ENCODE assay signal across 8 cellular contexts in genomic region chr3:14651440-14652251, GRCh38. TPM values are rescaled to one million over a fixed set of nuclear protein-coding genes. Genes with fewer than 3 reads are reported as not detected.
DNase-seq lines count a peak whose midpoint lies in the region; ATAC-seq and TF ChIP-seq lines count a peak whose summit lies in the region.

Gene CCDC174 (plus strand): TSS chr3:14651762. CDS start chr3:14651837, 75 bp downstream.

- H3K4me2 ChIP-seq in DOHH2 (ENCODE audit: low read length) (peak within 1 kb of the TSS; percentile 69), GM23338 (peak within 1 kb of the TSS; percentile 99), fibroblast of lung (ENCODE audit: extremely low read depth, insufficient read depth, low read length) (peak within 1 kb of the TSS; percentile 52)

- H3K4me3 ChIP-seq in DOHH2 (ENCODE audit: low read length), result peak within 1 kb of the TSS; percentile 85
- peak within 1 kb of the TSS; percentile 66 for H3K4me3 ChIP-seq in GM23338
- H3K4me3 ChIP-seq in fibroblast of lung (replicated peaks in 1 of 4; ENCODE audit: control extremely low read depth in 1 of 4, insufficient read depth in 1 of 4, low read depth in 3 of 4, low read length in 4 of 4), result peak within 1 kb of the TSS; percentile 74 to 91 (median 89)
- H3K4me3 ChIP-seq in naive thymus-derived CD4-positive, alpha-beta T cell (ENCODE audit: low read length), result peak within 1 kb of the TSS; percentile 90

- H3K79me2 ChIP-seq in DOHH2 (ENCODE audit: control insufficient read depth, low read length) (peaks cover 36% of the 10 kb centered on the region), GM23338 (replicated peaks; ENCODE audit: insufficient read depth) (peaks cover 18% of the 10 kb centered on the region), fibroblast of lung (ENCODE audit: control insufficient read depth, insufficient read depth, low read length) (peaks cover 17% of the 10 kb centered on the region)

- H3K4me1 ChIP-seq in DOHH2 (ENCODE audit: control insufficient read depth, low read length) (peaks cover 29% of the 10 kb centered on the region), GM23338 (ENCODE audit: insufficient read depth) (peaks cover 9% of the 10 kb centered on the region; the same call in 1 of the 2 replicates), fibroblast of lung (ENCODE audit: control insufficient read depth, extremely low read depth, insufficient read depth, low read length) (no peaks in the 10 kb centered on the region)
- peaks cover 21 to 25% of the 10 kb centered on the region in 2 donors for H3K4me1 ChIP-seq in naive thymus-derived CD4-positive, alpha-beta T cell (ENCODE audit: control insufficient read depth in 2 of 2, insufficient read depth in 2 of 2, low read length in 2 of 2)

- CTCF ChIA-PET in naive thymus-derived CD4-positive, alpha-beta T cell (lab: Charles Lee), result interaction anchor here (0.6 to 1.1 kb wide), 8 partner anchors 16 to 773 kb away, joined by 3 to 5 read pairs (median 3); no protein-coding TSS in a partner anchor

- H3K9me3 Mint-ChIP-seq in GM23338, result peaks cover 2% of the 10 kb centered on the region; the same call in 1 of the 3 replicates
- H3K9me3 Mint-ChIP-seq in naive thymus-derived CD4-positive, alpha-beta T cell, result peaks cover 0 to 2% (median 0%) of the 10 kb centered on the region in 11 donors
- no peaks in the 10 kb centered on the region for H3K9me3 Mint-ChIP-seq in stimulated activated naive B cell treated with anti-CD40 and anti-IgM and Interleukin-4, amounts not matched to agents 10 μg/mL and 1 μg/mL and 100 μg/mL, for 72 hours

- H3K36me3 Mint-ChIP-seq in GM23338 (ENCODE audit: low read depth), result peaks cover 19% of the 10 kb centered on the region
- peaks cover 3 to 17% (median 10%) of the 10 kb centered on the region in 5 donors for H3K36me3 Mint-ChIP-seq in naive thymus-derived CD4-positive, alpha-beta T cell
- peaks cover 8 to 11% of the 10 kb centered on the region in 2 donors for H3K36me3 Mint-ChIP-seq in stimulated activated naive B cell treated with anti-CD40 and anti-IgM and Interleukin-4, amounts not matched to agents 10 μg/mL and 1 μg/mL and 100 μg/mL, for 72 hours

- intact Hi-C loops in naive thymus-derived CD4-positive, alpha-beta T cell (cut with micrococcal nuclease), result loop anchor here (1.0 to 10.0 kb wide), 16 partner anchors 219 to 1987 kb away; partner anchors contain the start of genes BTD (in 2 of the 2), HACL1 (in 2 of the 2), LSM3 (in 2 of the 2) and MRPS25 (in 2 of the 2)

- H2AFZ ChIP-seq in GM23338, result no peak within 1 kb of the TSS; the same call in 1 of the 2 replicates
- peak within 1 kb of the TSS; percentile 98 for H2AFZ ChIP-seq in fibroblast of lung (ENCODE audit: low read length)

- H3K27ac ChIP-seq in DOHH2 (ENCODE audit: low read depth, low read length) (peak within 1 kb of the TSS; percentile 51), GM23338 (ENCODE audit: low read depth) (peak within 1 kb of the TSS; percentile 76), fibroblast of lung (ENCODE audit: insufficient read depth, low read length) (peak within 1 kb of the TSS; percentile 93)
- H3K27ac ChIP-seq in naive thymus-derived CD4-positive, alpha-beta T cell (ENCODE audit: low read depth, low read length), result peak within 1 kb of the TSS; percentile 94

- H3K4me3 Mint-ChIP-seq in GM23338, result peak within 1 kb of the TSS; percentile 97
- peak within 1 kb of the TSS; percentile 84 to 100 (median 96) for H3K4me3 Mint-ChIP-seq in naive thymus-derived CD4-positive, alpha-beta T cell
- H3K4me3 Mint-ChIP-seq in stimulated activated naive B cell treated with anti-CD40 and anti-IgM and Interleukin-4, amounts not matched to agents 10 μg/mL and 1 μg/mL and 100 μg/mL, for 72 hours, result peak within 1 kb of the TSS; percentile 95 to 97

- H3K9ac ChIP-seq in fibroblast of lung (ENCODE audit: insufficient read depth, low read length), result peak within 1 kb of the TSS; percentile 82

- H3K9me2 ChIP-seq in DOHH2 (replicated peaks; ENCODE audit: control insufficient read depth, low read length) (no peaks in the 10 kb centered on the region), GM23338 (ENCODE audit: insufficient read depth) (0 out of 2 replicates have a peak, but pooled peaks cover 4% of the 10 kb centered on the region)

- H3K9me3 ChIP-seq in DOHH2 (ENCODE audit: control insufficient read depth, insufficient read depth, low read length), result no peaks in the 10 kb centered on the region
- H3K9me3 ChIP-seq in fibroblast of lung (ENCODE audit: control insufficient read depth, insufficient read depth, low read depth, low read length), result no peaks in the 10 kb centered on the region
- H3K9me3 ChIP-seq in naive thymus-derived CD4-positive, alpha-beta T cell (ENCODE audit: control insufficient read depth in 2 of 3, low read length in 3 of 3), result no peaks in the 10 kb centered on the region

- peaks cover 4% of the 10 kb centered on the region for H3K27me3 Mint-ChIP-seq in GM23338 (ENCODE audit: insufficient read depth, low read depth, poor library complexity)
- peaks cover 0 to 2% (median 0%) of the 10 kb centered on the region in 5 donors for H3K27me3 Mint-ChIP-seq in naive thymus-derived CD4-positive, alpha-beta T cell
- no peaks in the 10 kb centered on the region for H3K27me3 Mint-ChIP-seq in stimulated activated naive B cell treated with anti-CD40 and anti-IgM and Interleukin-4, amounts not matched to agents 10 μg/mL and 1 μg/mL and 100 μg/mL, for 72 hours

- DNase-seq in GM23338 (ENCODE audit: low spot score), result peak; percentile 99
- peak; percentile 99 for DNase-seq in LHCN-M2 (ENCODE audit: low read depth)
- peak; percentile 98 for DNase-seq in RPMI8226
- DNase-seq in activated T-helper 1 cell treated with anti-CD3 and anti-CD28 coated beads, Interleukin-2, amount 50 U/mL, for 16 hours (ENCODE audit: low read depth in 1 of 2, low spot score in 1 of 2), result peak; percentile 83 to 86
- peak; percentile 98 to 100 for DNase-seq in fibroblast of lung (ENCODE audit: low read depth in 2 of 2)
- peak; percentile 84 to 98 (median 96) for DNase-seq in naive thymus-derived CD4-positive, alpha-beta T cell
- peak; percentile 96 for DNase-seq in stimulated activated naive B cell treated with anti-CD40 and anti-IgM and Interleukin-4, amounts not matched to agents 10 μg/mL and 1 μg/mL and 100 μg/mL, for 72 hours

- TF ChIP-seq CTCF in DOHH2 (IDR thresholded peaks at IDR 0.05; ENCODE audit: low read depth, low read length, poor library complexity, severe bottlenecking), result no peak
- no peak for TF ChIP-seq CTCF in GM23338 (conservative IDR thresholded peaks at IDR 0.05; ENCODE audit: low read depth in 2 of 2)
- no peak for TF ChIP-seq CTCF in fibroblast of lung (conservative IDR thresholded peaks at IDR 0.05 in 1 of 2, IDR thresholded peaks at IDR 0.05 in 1 of 2; ENCODE audit: low read depth in 1 of 2, low read length in 2 of 2)

- H4K20me1 ChIP-seq in DOHH2 (ENCODE audit: control insufficient read depth, insufficient read depth, low read depth, low read length) (no peaks in the 10 kb centered on the region; the same call in 1 of the 2 replicates), GM23338 (replicated peaks; ENCODE audit: insufficient read depth) (0 out of 2 replicates have a peak, but pooled peaks cover 3% of the 10 kb centered on the region), fibroblast of lung (ENCODE audit: control insufficient read depth, extremely low read depth, insufficient read depth, low read length) (no peaks in the 10 kb centered on the region)

- H3F3A ChIP-seq in DOHH2 (ENCODE audit: control insufficient read depth, insufficient read depth) (no peaks in the 10 kb centered on the region), GM23338 (replicated peaks; ENCODE audit: low read depth) (no peaks in the 10 kb centered on the region)

- H3K36me3 ChIP-seq in DOHH2 (ENCODE audit: control insufficient read depth, low read length) (peaks cover 37% of the 10 kb centered on the region), GM23338 (ENCODE audit: insufficient read depth) (peaks cover 23% of the 10 kb centered on the region; the same call in 1 of the 2 replicates), fibroblast of lung (ENCODE audit: control insufficient read depth, insufficient read depth, low read length) (peaks cover 5% of the 10 kb centered on the region)
- peaks cover 7 to 16% (median 14%) of the 10 kb centered on the region in 3 experiments for H3K36me3 ChIP-seq in naive thymus-derived CD4-positive, alpha-beta T cell (ENCODE audit: control insufficient read depth in 2 of 3, insufficient read depth in 3 of 3, low read length in 3 of 3)

- H3K27ac Mint-ChIP-seq in GM23338, result peak within 1 kb of the TSS; percentile 99
- peak within 1 kb of the TSS; percentile 92 to 100 (median 98) for H3K27ac Mint-ChIP-seq in naive thymus-derived CD4-positive, alpha-beta T cell
- H3K27ac Mint-ChIP-seq in stimulated activated naive B cell treated with anti-CD40 and anti-IgM and Interleukin-4, amounts not matched to agents 10 μg/mL and 1 μg/mL and 100 μg/mL, for 72 hours, result peak within 1 kb of the TSS; percentile 98

- peaks cover 5% of the 10 kb centered on the region; the same call in 2 of the 3 replicates for H3K4me1 Mint-ChIP-seq in GM23338
- peaks cover 25 to 80% (median 66%) of the 10 kb centered on the region in 7 donors for H3K4me1 Mint-ChIP-seq in naive thymus-derived CD4-positive, alpha-beta T cell
- peaks cover 8 to 33% of the 10 kb centered on the region in 2 donors for H3K4me1 Mint-ChIP-seq in stimulated activated naive B cell treated with anti-CD40 and anti-IgM and Interleukin-4, amounts not matched to agents 10 μg/mL and 1 μg/mL and 100 μg/mL, for 72 hours

- POLR2A ChIA-PET in naive thymus-derived CD4-positive, alpha-beta T cell (lab: Charles Lee), result interaction anchor here (0.6 to 3.0 kb wide), 32 partner anchors 9 to 1990 kb away, joined by 3 to 34 read pairs (median 4); partner anchors contain the start of genes BTD, CHCHD4, HACL1 and LSM3

- ATAC-seq in GM23338, result peak; percentile 95
- peak; percentile 99 for ATAC-seq in naive thymus-derived CD4-positive, alpha-beta T cell
- peak; percentile 98 for ATAC-seq in stimulated activated naive B cell treated with anti-CD40 and anti-IgM and Interleukin-4, amounts not matched to agents 10 μg/mL and 1 μg/mL and 100 μg/mL, for 72 hours (replicated peaks)

- H3K27me3 ChIP-seq in DOHH2 (ENCODE audit: control insufficient read depth, low read length) (no peaks in the 10 kb centered on the region), GM23338 (ENCODE audit: insufficient read depth) (no peaks in the 10 kb centered on the region), fibroblast of lung (ENCODE audit: control insufficient read depth, insufficient read depth, low read length) (no peaks in the 10 kb centered on the region)
- no peaks in the 10 kb centered on the region for H3K27me3 ChIP-seq in naive thymus-derived CD4-positive, alpha-beta T cell (ENCODE audit: control insufficient read depth in 2 of 2, insufficient read depth in 2 of 2, low read length in 2 of 2)

RNA-seq across cellular contexts. Expression of gene CCDC174, which starts in this region (rescaled TPM):
- total RNA-seq in GM23338 (2014; rRNA removed; shearing (Covaris generic)), result 9.2 and 11.2 TPM in 2 replicates
- 46.3 and 48.6 TPM in 2 replicates for polyA plus RNA-seq in GM23338 (2016; fragmentation: Nextera tagmentation; extraction: Ambion mirVana)
- total RNA-seq in LHCN-M2 (2014; rRNA removed), result 10.2 and 13.5 TPM in 2 replicates
- polyA plus RNA-seq in LHCN-M2 (2012), result 6.5 TPM
- total RNA-seq in fibroblast of lung, result 12.1 and 12.7 TPM in 2 replicates
- 11.4 and 14.4 TPM in 2 replicates for polyA plus RNA-seq in fibroblast of lung
- 7.9 and 10.4 TPM in 2 replicates for polyA plus RNA-seq in fibroblast of lung (2012)
- polyA minus RNA-seq in fibroblast of lung (ENCODE audit: low replicate concordance), result 1.9 and 4.0 TPM in 2 replicates
- 10 to 100 TPM; 21.6 to 59.2 (median 46.2) TPM for total RNA-seq in naive thymus-derived CD4-positive, alpha-beta T cell
- polyA plus RNA-seq in naive thymus-derived CD4-positive, alpha-beta T cell, result 10 to 100 TPM; 18.3 to 20.9 TPM

Comparison
In these comparisons a context has a peak if more than half of its experiments do, and no peak if none do; other contexts are left out.
1. Peak in every context shown above with its lines: DNase-seq, ATAC-seq, H3K4me3 ChIP-seq and H3K27ac ChIP-seq.